Comparison of ENCODE assay signal across 8 cellular contexts in genomic region chr2:31318360-31319336, GRCh38.
DNase-seq lines count a peak whose midpoint lies in the region; ATAC-seq and TF ChIP-seq lines count a peak whose summit lies in the region.

No MANE protein-coding gene starts in this region.

- no peak overlapping the region for H2AFZ ChIP-seq in neuronal stem cell (ENCODE audit: low read length)

- H3K9ac ChIP-seq in neuronal stem cell (ENCODE audit: low read depth, low read length, poor library complexity), result no peak overlapping the region

- H2BK15ac ChIP-seq in neuronal stem cell (ENCODE audit: low read length), result no peak overlapping the region

- no peak for TF ChIP-seq CTCF in CD8-positive, alpha-beta T cell (IDR thresholded peaks at IDR 0.05)
- no peak for TF ChIP-seq CTCF in lung (IDR thresholded peaks at IDR 0.05; ENCODE audit: control extremely low read depth, extremely low read depth)

- no peaks in the 10 kb centered on the region for H3K27me3 ChIP-seq in CD8-positive, alpha-beta T cell (ENCODE audit: insufficient read depth, low read length)
- no peaks in the 10 kb centered on the region for H3K27me3 ChIP-seq in lung (ENCODE audit: control insufficient read depth, insufficient read depth)
- peaks cover 0 to 8% (median 0%) of the 10 kb centered on the region in 3 experiments for H3K27me3 ChIP-seq in neuronal stem cell (ENCODE audit: control insufficient read depth in 3 of 3, insufficient read depth in 3 of 3, low read depth in 1 of 3, low read length in 3 of 3)

- POLR2A ChIA-PET in CD8-positive, alpha-beta T cell (lab: Charles Lee), result interaction anchor here (0.7 kb wide), 1 partner anchor 65 kb away, joined by 3 read pairs; no protein-coding TSS in a partner anchor

- H3K36me3 ChIP-seq in CD8-positive, alpha-beta T cell (ENCODE audit: insufficient read depth, low read length), result no peaks in the 10 kb centered on the region
- no peaks in the 10 kb centered on the region for H3K36me3 ChIP-seq in lung (ENCODE audit: control insufficient read depth in 2 of 2, insufficient read depth in 2 of 2, low read length in 2 of 2)
- H3K36me3 ChIP-seq in neuronal stem cell (replicated peaks in 1 of 2; ENCODE audit: control insufficient read depth in 2 of 2, insufficient read depth in 2 of 2, low read length in 2 of 2), result no peaks in the 10 kb centered on the region

- no peak overlapping the region for H3K4ac ChIP-seq in neuronal stem cell (ENCODE audit: low read length)

- no peaks in the 10 kb centered on the region for H3K36me3 Mint-ChIP-seq in CD8-positive, alpha-beta T cell
- no peaks in the 10 kb centered on the region for H3K36me3 Mint-ChIP-seq in activated naive CD4-positive, alpha-beta T cell treated with anti-CD3 and anti-CD28 coated beads for 36 hours (ENCODE audit: low read depth)

- H3K4me1 ChIP-seq in CD8-positive, alpha-beta T cell (ENCODE audit: insufficient read depth, low read length), result peaks cover 39% of the 10 kb centered on the region
- H3K4me1 ChIP-seq in lung (ENCODE audit: control insufficient read depth in 2 of 2, insufficient read depth in 2 of 2, low read length in 2 of 2) (peaks cover 7 to 19% of the 10 kb centered on the region in 2 donors), neuronal stem cell (ENCODE audit: control insufficient read depth in 2 of 2, insufficient read depth in 1 of 2, low read depth in 1 of 2, low read length in 2 of 2) (peaks cover 0 to 2% of the 10 kb centered on the region in 2 donors)

- H2BK120ac ChIP-seq in neuronal stem cell (ENCODE audit: low read depth, low read length), result no peak overlapping the region

- H2AK5ac ChIP-seq in neuronal stem cell (ENCODE audit: low read depth, low read length), result no peak overlapping the region

- H3K9me3 Mint-ChIP-seq in CD8-positive, alpha-beta T cell, result no peaks in the 10 kb centered on the region
- H3K9me3 Mint-ChIP-seq in activated naive CD4-positive, alpha-beta T cell treated with anti-CD3 and anti-CD28 coated beads for 36 hours, result no peaks in the 10 kb centered on the region

- H3K4me3 Mint-ChIP-seq in CD8-positive, alpha-beta T cell, result peak overlapping the region; percentile 57
- no peak overlapping the region for H3K4me3 Mint-ChIP-seq in activated naive CD4-positive, alpha-beta T cell treated with anti-CD3 and anti-CD28 coated beads for 36 hours

- H3K27me3 Mint-ChIP-seq in CD8-positive, alpha-beta T cell (ENCODE audit: low read depth), result no peaks in the 10 kb centered on the region
- H3K27me3 Mint-ChIP-seq in activated naive CD4-positive, alpha-beta T cell treated with anti-CD3 and anti-CD28 coated beads for 36 hours (ENCODE audit: low read depth), result no peaks in the 10 kb centered on the region

- no peak overlapping the region for H3K27ac ChIP-seq in CD8-positive, alpha-beta T cell (ENCODE audit: low read depth, low read length)
- H3K27ac ChIP-seq in lung (ENCODE audit: low read depth in 1 of 2, low read length in 1 of 2) (peak overlapping the region in 1 of 2 donors; percentile 74), neuronal stem cell (replicated peaks; ENCODE audit: low read length) (no peak overlapping the region)

- no peak overlapping the region for H2BK5ac ChIP-seq in neuronal stem cell (ENCODE audit: low read length)

- no peaks in the 10 kb centered on the region for H3K9me3 ChIP-seq in CD8-positive, alpha-beta T cell (ENCODE audit: low read length)
- no peaks in the 10 kb centered on the region for H3K9me3 ChIP-seq in lung (ENCODE audit: control insufficient read depth in 2 of 2, insufficient read depth in 1 of 2, low read length in 1 of 2)
- H3K9me3 ChIP-seq in neuronal stem cell (replicated peaks in 1 of 2; ENCODE audit: control insufficient read depth in 2 of 2, insufficient read depth in 1 of 2, low read depth in 1 of 2, low read length in 2 of 2), result no peaks in the 10 kb centered on the region

- H2BK12ac ChIP-seq in neuronal stem cell (ENCODE audit: low read length), result no peak overlapping the region

- H3K4me1 Mint-ChIP-seq in CD8-positive, alpha-beta T cell (ENCODE audit: low read depth), result peaks cover 51% of the 10 kb centered on the region
- H3K4me1 Mint-ChIP-seq in activated naive CD4-positive, alpha-beta T cell treated with anti-CD3 and anti-CD28 coated beads for 36 hours (ENCODE audit: low read depth), result peaks cover 39% of the 10 kb centered on the region

- 35 to 52% methylated on average over 11 of the region's 11 CpGs for WGBS in lung, 2 donors
- WGBS in neuronal stem cell (ENCODE audit: extremely low coverage in 2 of 2, insufficient read length in 2 of 2, insufficient replicate concordance in 1 of 2), 2 donors, result no CpG with 5 or more reads among the region's 11 CpGs

- ATAC-seq in CD8-positive, alpha-beta T cell, result peak; percentile 42
- ATAC-seq in GM21737 (IDR thresholded peaks at IDR 0.05; ENCODE audit: unreplicated experiment) (peak; percentile 58), lung (ENCODE audit: insufficient read depth, low FRiP score) (peak; percentile 31)

- no peaks in the 10 kb centered on the region for H3K79me1 ChIP-seq in neuronal stem cell (ENCODE audit: low read depth, low read length)

- H4K8ac ChIP-seq in neuronal stem cell (ENCODE audit: low read depth, low read length), result no peak overlapping the region

- H3K4me3 ChIP-seq in CD8-positive, alpha-beta T cell (ENCODE audit: low read depth, low read length), result no peak overlapping the region
- H3K4me3 ChIP-seq in lung (no peak overlapping the region), neuronal stem cell (ENCODE audit: low read length in 2 of 2) (no peak overlapping the region)

- H3K4me2 ChIP-seq in neuronal stem cell (ENCODE audit: insufficient read depth, low read length, poor library complexity, severe bottlenecking), result no peak overlapping the region

- H3K23ac ChIP-seq in neuronal stem cell (ENCODE audit: low read depth, low read length, poor library complexity), result no peak overlapping the region

- intact Hi-C loops in CD8-positive, alpha-beta T cell (cut with DNase I, micrococcal nuclease), result no loop called here
- intact Hi-C loops in activated naive CD4-positive, alpha-beta T cell treated with anti-CD3 and anti-CD28 coated beads for 36 hours (cut with micrococcal nuclease), result loop anchor here (1.0 kb wide), 1 partner anchor 21 kb away; no protein-coding TSS in a partner anchor

- no peak overlapping the region for H3K18ac ChIP-seq in neuronal stem cell (ENCODE audit: low read length)

- H3K27ac Mint-ChIP-seq in CD8-positive, alpha-beta T cell, result peak overlapping the region; percentile 89
- no peak overlapping the region for H3K27ac Mint-ChIP-seq in activated naive CD4-positive, alpha-beta T cell treated with anti-CD3 and anti-CD28 coated beads for 36 hours

- H4K91ac ChIP-seq in neuronal stem cell (ENCODE audit: low read depth, low read length, poor library complexity), result no peak overlapping the region

- CTCF ChIA-PET in CD8-positive, alpha-beta T cell (lab: Charles Lee), result interaction anchor here (0.6 to 5.4 kb wide), 4 partner anchors 9 to 1966 kb away, joined by 3 to 29 read pairs (median 3); no protein-coding TSS in a partner anchor
- CTCF ChIA-PET in activated naive CD4-positive, alpha-beta T cell treated with anti-CD3 and anti-CD28 coated beads for 36 hours (lab: Charles Lee), result no interaction called here

- H3K14ac ChIP-seq in neuronal stem cell (ENCODE audit: low read length), result no peak overlapping the region

- peak in 6 of 7 experiments; percentile 13 to 56 (median 21) for DNase-seq in CD8-positive, alpha-beta T cell
- DNase-seq in NAMALWA (ENCODE audit: low spot score) (peak; percentile 63), lung (ENCODE audit: low spot score) (no peak), mucosa of gallbladder (ENCODE audit: low spot score) (no peak), AG08396 (ENCODE audit: low spot score) (no peak), neuronal stem cell (ENCODE audit: low spot score) (no peak)
- peak; percentile 61 for DNase-seq in activated naive CD4-positive, alpha-beta T cell treated with anti-CD3 and anti-CD28 coated beads for 36 hours

Comparison
In these comparisons a context has a peak if more than half of its experiments do, and no peak if none do; other contexts are left out.
1. DNase-seq: peak in CD8-positive, alpha-beta T cell (6 of 7), NAMALWA (single experiment) and activated naive CD4-positive, alpha-beta T cell treated with anti-CD3 and anti-CD28 coated beads for 36 hours (single experiment); none in lung (single experiment), mucosa of gallbladder (single experiment), AG08396 (single experiment) and neuronal stem cell (single experiment).
2. Peak in every context shown above with its lines, with median percentiles within 50 percentile points of each other: ATAC-seq.